Comparison of ENCODE assay signal across 8 cellular contexts in genomic region chr3:40452562-40452875, GRCh38. TPM values are rescaled to one million over a fixed set of nuclear protein-coding genes. Genes with fewer than 3 reads are reported as not detected.
DNase-seq lines count a peak whose midpoint lies in the region; ATAC-seq and TF ChIP-seq lines count a peak whose summit lies in the region.

No MANE protein-coding gene starts in this region.

- H3K4me3 Mint-ChIP-seq in MCF 10A (ENCODE audit: unreplicated experiment) = peak overlapping the region; percentile 90

- H3K9me3 ChIP-seq in cardiac muscle cell (ENCODE audit: low read depth) = no peaks in the 10 kb centered on the region

- CTCF ChIA-PET in MCF 10A (lab: Yijun Ruan, JAX) = interaction anchor here (0.7 to 5.2 kb wide), 11 partner anchors 9 to 261 kb away, joined by 3 to 38 read pairs (median 3); partner anchors contain the start of gene ZNF620

- H3K4me1 ChIP-seq in cardiac muscle cell (ENCODE audit: low read depth) (peaks cover 4% of the 10 kb centered on the region), mesendoderm (ENCODE audit: control insufficient read depth, low read depth, low read length) (no peaks in the 10 kb centered on the region), urinary bladder (ENCODE audit: insufficient read depth) (no peaks in the 10 kb centered on the region)

- intact Hi-C loops in Right ventricle myocardium superior (cut with DNase I) = loop anchor here (10.0 kb wide), 1 partner anchor 72 kb away; the partner anchor contains the start of gene ZNF621
- intact Hi-C loops in MCF 10A (cut with micrococcal nuclease) = loop anchor here (2.0 kb wide), 2 partner anchors 52 to 72 kb away; partner anchors contain the start of gene ZNF621

- no peak overlapping the region for H2AK5ac ChIP-seq in mesendoderm (ENCODE audit: low read length)

- no peak overlapping the region for H4K5ac ChIP-seq in mesendoderm (ENCODE audit: low read length)

- DNase-seq in cardiac muscle cell (ENCODE audit: low read depth in 1 of 2, low spot score in 1 of 2) (no peak), Right ventricle myocardium superior (no peak), MCF 10A (ENCODE audit: unreplicated experiment) (no peak), mesendoderm (no peak), HPDE6-E6E7 (ENCODE audit: extremely low spot score) (no peak)
- no peak for DNase-seq in activated CD4-positive, CD25-positive, alpha-beta regulatory T cell (lab: John Stamatoyannopoulos, UW)

- peaks cover 20% of the 10 kb centered on the region for H3K4me1 Mint-ChIP-seq in MCF 10A (ENCODE audit: insufficient read depth, unreplicated experiment)

- peak overlapping the region; percentile 95 for H3K27ac Mint-ChIP-seq in MCF 10A (ENCODE audit: low read depth, unreplicated experiment)

- no peak overlapping the region for H4K8ac ChIP-seq in mesendoderm (ENCODE audit: low read depth, low read length)

- H2BK15ac ChIP-seq in mesendoderm (replicated peaks; ENCODE audit: low read depth) = no peak overlapping the region

- no peak overlapping the region for H3K18ac ChIP-seq in mesendoderm (ENCODE audit: low read length)

- H3K27me3 ChIP-seq in cardiac muscle cell (no peaks in the 10 kb centered on the region), mesendoderm (ENCODE audit: insufficient read depth, low read length, poor library complexity) (no peaks in the 10 kb centered on the region)

- WGBS in mesendoderm (ENCODE audit: extremely low coverage, insufficient coverage, low lambda C conversion rate) = no CpG with 5 or more reads among the region's 7 CpGs
- 9% methylated on average over 7 of the region's 7 CpGs for WGBS in urinary bladder

- no peak overlapping the region for H2BK120ac ChIP-seq in mesendoderm (ENCODE audit: low read depth, low read length)

- no peak overlapping the region for H3K23ac ChIP-seq in mesendoderm (ENCODE audit: low read length)

- peak overlapping the region; percentile 96 for H3K56ac ChIP-seq in mesendoderm (ENCODE audit: low read length)

- H3K4ac ChIP-seq in mesendoderm (ENCODE audit: low read depth, low read length) = no peak overlapping the region

- BruUV-seq in MCF 10A (replicated peaks; lab: Mats Ljungman, UMichigan) = TSS peak; percentile 20

- no peaks in the 10 kb centered on the region for H3K9me3 Mint-ChIP-seq in MCF 10A (ENCODE audit: unreplicated experiment)

- TF ChIP-seq CTCF in cardiac muscle cell (IDR thresholded peaks at IDR 0.05; ENCODE audit: low read depth, low read length) (no peak), MCF 10A (IDR thresholded peaks at IDR 0.05; ENCODE audit: unreplicated experiment) (no peak)

- peak overlapping the region; percentile 61 for H3K4me2 ChIP-seq in mesendoderm (ENCODE audit: low read length)

- H3K79me2 ChIP-seq in mesendoderm (ENCODE audit: control insufficient read depth, insufficient read depth, low read length) = peaks cover 3% of the 10 kb centered on the region

- H3K9ac ChIP-seq in mesendoderm (ENCODE audit: low read length) = peak overlapping the region; percentile 91

- peaks cover 17% of the 10 kb centered on the region for H3K36me3 Mint-ChIP-seq in MCF 10A (ENCODE audit: insufficient read depth, unreplicated experiment)

- POLR2A ChIA-PET in MCF 10A (lab: Yijun Ruan, JAX) = interaction anchor here (0.5 to 4.1 kb wide), 21 partner anchors 9 to 1045 kb away, joined by 3 to 36 read pairs (median 5); partner anchors contain the start of genes CTNNB1, ZNF620 and ZNF621

- no peaks in the 10 kb centered on the region for H3K27me3 Mint-ChIP-seq in MCF 10A (ENCODE audit: insufficient read depth, unreplicated experiment)

- H3K79me1 ChIP-seq in mesendoderm (ENCODE audit: low read length) = no peaks in the 10 kb centered on the region

- no peaks in the 10 kb centered on the region for H3K36me3 ChIP-seq in cardiac muscle cell
- no peaks in the 10 kb centered on the region for H3K36me3 ChIP-seq in mesendoderm (ENCODE audit: control insufficient read depth, insufficient read depth, low read length)
- no peaks in the 10 kb centered on the region for H3K36me3 ChIP-seq in urinary bladder (ENCODE audit: insufficient read depth)

- ATAC-seq in Right ventricle myocardium superior (ENCODE audit: poor library complexity) (no peak), GM19452 (IDR thresholded peaks at IDR 0.05; ENCODE audit: unreplicated experiment) (no peak)

- peak overlapping the region; percentile 66 for H3K4me3 ChIP-seq in cardiac muscle cell
- H3K4me3 ChIP-seq in mesendoderm (ENCODE audit: low read length) = peak overlapping the region; percentile 92
- peak overlapping the region; percentile 42 for H3K4me3 ChIP-seq in urinary bladder (ENCODE audit: low read depth, low read length)

- H2BK5ac ChIP-seq in mesendoderm (ENCODE audit: low read length) = peak overlapping the region; percentile 74

- peak overlapping the region; percentile 95 for H3K27ac ChIP-seq in cardiac muscle cell
- H3K27ac ChIP-seq in mesendoderm (ENCODE audit: low read depth, low read length) = no peak overlapping the region
- H3K27ac ChIP-seq in urinary bladder (ENCODE audit: low read depth) = peak overlapping the region; percentile 88

RNA-seq across cellular contexts. Expression of gene RPL14, which starts 4.6 kb away (rescaled TPM):
- total RNA-seq in cardiac muscle cell (427 and 486 TPM in 2 replicates), Right ventricle myocardium superior (992 TPM), MCF 10A (2022) (3,024 and 3,432 TPM in 2 replicates), urinary bladder (300 TPM)
- polyA plus RNA-seq in cardiac muscle cell (408 and 465 TPM in 2 replicates), urinary bladder (1,293 TPM)
- polyA plus RNA-seq in mesendoderm (2013, experiment 1 of 2) = 1,878 TPM
- 1,871 TPM for polyA plus RNA-seq in mesendoderm (2013, experiment 2 of 2)

RNA-seq across cellular contexts. Expression of gene ZNF619, which starts 24.4 kb away (rescaled TPM):
- 0.15 and 1.5 TPM in 2 replicates for total RNA-seq in cardiac muscle cell
- polyA plus RNA-seq in cardiac muscle cell = 0.84 TPM in 1 of 2 replicates, not detected in the other
- total RNA-seq in Right ventricle myocardium superior = 3.9 TPM
- total RNA-seq in MCF 10A (2022) = 8.3 and 8.7 TPM in 2 replicates
- polyA plus RNA-seq in mesendoderm (2013, experiment 1 of 2) = 4.5 TPM
- polyA plus RNA-seq in mesendoderm (2013, experiment 2 of 2) = 4.0 TPM
- 7.6 TPM for total RNA-seq in urinary bladder
- 2.8 TPM for polyA plus RNA-seq in urinary bladder

RNA-seq across cellular contexts. Expression of gene ZNF620, which starts 53.3 kb away (rescaled TPM):
- total RNA-seq in cardiac muscle cell (7.5 and 8.8 TPM in 2 replicates), Right ventricle myocardium superior (1.0 TPM), MCF 10A (2022) (2.8 and 2.9 TPM in 2 replicates), urinary bladder (5.3 TPM)
- polyA plus RNA-seq in cardiac muscle cell (8.3 and 10.2 TPM in 2 replicates), urinary bladder (2.1 TPM)
- polyA plus RNA-seq in mesendoderm (2013, experiment 1 of 2) = 8.6 TPM
- polyA plus RNA-seq in mesendoderm (2013, experiment 2 of 2) = 8.9 TPM

Comparison
In these comparisons a context has a peak if more than half of its experiments do, and no peak if none do; other contexts are left out.
1. H3K4me3 ChIP-seq: peak in every context shown above with its lines; median percentile 92 in mesendoderm; 66 in cardiac muscle cell; 42 in urinary bladder.